Comparison of ENCODE assay signal across 25 cellular contexts in the genomic region with DNA sequence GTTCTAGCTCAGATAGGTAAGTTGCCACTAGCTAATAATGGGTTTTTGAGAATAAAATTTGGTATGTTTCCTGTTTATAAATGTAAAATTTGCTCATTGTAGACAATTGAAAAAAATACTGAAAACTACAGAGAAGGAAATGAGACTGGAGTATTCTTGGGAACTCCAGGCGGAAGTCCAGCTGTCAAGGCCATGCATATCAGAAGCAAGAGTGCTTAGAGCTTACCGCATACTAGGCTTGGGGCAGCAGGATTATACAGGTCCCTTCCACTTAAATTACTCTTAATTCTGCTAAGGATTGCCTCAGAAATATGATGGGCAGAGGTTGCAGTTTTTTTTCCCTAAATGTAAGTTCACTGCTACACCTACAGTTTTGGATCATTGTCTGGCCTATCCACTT.
"Had no signal": no experiment of that assay in that cellular context is flagged by ENCODE, and none has a peak within 500 bp of the region (broad histone marks: within the 10 kb centered on the region; RNA-seq: fewer than 3 reads in every experiment).

No MANE protein-coding gene starts in this region.

- ATAC-seq: effector memory CD8-positive, alpha-beta T cell; foreskin keratinocyte; gastroesophageal sphincter; heart right ventricle; left cardiac atrium; left lung; left ventricle myocardium superior; lower lobe of right lung had no signal

- H3K4me3 Mint-ChIP-seq: dendritic cell treated with granulocyte-macrophage colony-stimulating factor and Interleukin-4, amounts not matched to agents 40 ng/mL and 50 ng/mL, for 4 days; effector memory CD8-positive, alpha-beta T cell; endodermal cell had no signal

- H3K9me3 ChIP-seq: colonic mucosa, esophagus muscularis mucosa, gastroesophageal sphincter, heart right ventricle, left lung, lower lobe of right lung had no signal

- H3K4me3 ChIP-seq: colonic mucosa, esophagus muscularis mucosa, gastroesophageal sphincter, heart right ventricle, left lung, lower lobe of right lung had no signal

- DNase-seq: colonic mucosa; cortex of kidney; effector CD8-positive, alpha-beta T cell; effector memory CD8-positive, alpha-beta T cell; endodermal cell; erythroblast; foreskin keratinocyte; glutamatergic neuron; head of caudate nucleus; heart right ventricle; hippocampal formation; left cardiac atrium; left lung; left ventricle myocardium superior; lower lobe of right lung; mesenchymal stem cell; midbrain had no signal

- H3K9me3 Mint-ChIP-seq: effector memory CD8-positive, alpha-beta T cell; endodermal cell had no signal

- H3K4me1 ChIP-seq: colonic mucosa, foreskin keratinocyte, left lung had no signal

- H3K36me3 ChIP-seq: colonic mucosa, esophagus muscularis mucosa, gastroesophageal sphincter, heart right ventricle, left lung, lower lobe of right lung had no signal

- H3K27ac Mint-ChIP-seq: effector memory CD8-positive, alpha-beta T cell; endodermal cell had no signal

- FAIRE-seq: endometrium, frontal cortex, islet of Langerhans, keratinocyte had no signal

- H3K27me3 ChIP-seq: colonic mucosa, esophagus muscularis mucosa, foreskin keratinocyte, gastroesophageal sphincter, heart right ventricle, left lung had no signal

- H3K27ac ChIP-seq: colonic mucosa, epithelial cell of prostate, esophagus muscularis mucosa, foreskin keratinocyte, gastroesophageal sphincter, heart right ventricle, left lung, lower lobe of right lung had no signal

- H3K27me3 Mint-ChIP-seq: dendritic cell treated with granulocyte-macrophage colony-stimulating factor and Interleukin-4, amounts not matched to agents 40 ng/mL and 50 ng/mL, for 4 days; effector memory CD8-positive, alpha-beta T cell had no signal
